In the genomic region with DNA sequence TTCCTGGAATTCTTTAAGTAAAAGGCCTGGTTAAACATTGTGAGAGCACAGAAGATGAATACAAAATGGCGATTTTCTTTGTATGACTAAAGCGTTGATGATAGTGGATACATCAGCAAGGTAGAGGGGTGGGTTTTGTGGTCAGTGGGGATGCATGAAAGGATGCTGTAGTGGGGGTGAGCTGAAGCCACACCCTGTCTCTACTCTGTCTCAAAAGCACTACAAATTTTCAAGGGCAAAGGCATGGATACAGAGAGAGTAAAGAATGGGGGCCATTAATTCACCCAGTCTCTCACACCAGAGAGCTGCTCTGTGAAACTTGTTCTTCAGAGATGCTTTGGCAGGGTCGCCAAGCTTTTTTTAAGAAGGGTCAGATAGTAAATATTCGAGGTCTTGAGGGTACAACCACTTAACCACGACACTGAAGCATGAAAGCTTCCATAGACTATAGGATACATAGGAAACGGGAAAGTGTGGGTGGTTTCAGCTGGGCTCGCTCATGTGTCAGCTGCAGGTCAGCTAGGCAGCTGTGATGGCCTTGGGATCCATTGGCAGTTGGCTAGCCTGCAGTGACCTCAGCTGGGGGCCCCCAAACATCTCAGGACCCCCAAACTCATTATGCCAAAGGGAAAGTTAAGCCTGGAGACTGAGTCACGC, we compare ENCODE assay signal across 17 cellular contexts. TPM values are rescaled to one million over a fixed set of nuclear protein-coding genes. Genes with fewer than 3 reads are reported as not detected.
DNase-seq lines count a peak whose midpoint lies in the region; ATAC-seq, FAIRE-seq and TF ChIP-seq lines count a peak whose summit lies in the region.
"Had no signal": no experiment of that assay in that cellular context is flagged by ENCODE, and none has a peak within 500 bp of the region (broad histone marks: within the 10 kb centered on the region; RNA-seq: fewer than 3 reads in every experiment).

No MANE protein-coding gene starts in this region.

- H3K36me3 ChIP-seq in keratinocyte (ENCODE audit: control insufficient read depth in 2 of 2, extremely low read depth in 1 of 2, insufficient read depth in 2 of 2, low read length in 2 of 2): peaks cover 19 to 38% of the 10 kb centered on the region in 2 experiments

- peaks cover 45% of the 10 kb centered on the region for H3K36me3 Mint-ChIP-seq in activated naive CD8-positive, alpha-beta T cell treated with anti-CD3 and anti-CD28 coated beads, Interleukin-2, amount 10 ng/mL, durations not matched to agents 7 days and 5 days
- H3K36me3 Mint-ChIP-seq in stimulated activated naive B cell treated with anti-CD40 and anti-IgM and Interleukin-4, amounts not matched to agents 10 μg/mL and 1 μg/mL and 100 μg/mL, for 72 hours: peaks cover 41 to 53% of the 10 kb centered on the region in 2 donors

- dilution Hi-C loops in keratinocyte (cut with MboI; ENCODE audit: extremely low pct_ligation_motif_present, low sequenced_read_pairs): no loop called here

- H3K9ac ChIP-seq in keratinocyte (ENCODE audit: control insufficient read depth, extremely low read depth, insufficient read depth, low read length): peak overlapping the region; percentile 78

- H3K4me1 Mint-ChIP-seq in activated naive CD8-positive, alpha-beta T cell treated with anti-CD3 and anti-CD28 coated beads, Interleukin-2, amount 10 ng/mL, durations not matched to agents 7 days and 5 days: peaks cover 9% of the 10 kb centered on the region
- peaks cover 16 to 24% of the 10 kb centered on the region in 2 donors for H3K4me1 Mint-ChIP-seq in stimulated activated naive B cell treated with anti-CD40 and anti-IgM and Interleukin-4, amounts not matched to agents 10 μg/mL and 1 μg/mL and 100 μg/mL, for 72 hours

- no peaks in the 10 kb centered on the region for H4K20me1 ChIP-seq in keratinocyte (ENCODE audit: control insufficient read depth, extremely low read depth, insufficient read depth, low read length)

- H3K27me3 Mint-ChIP-seq in activated naive CD8-positive, alpha-beta T cell treated with anti-CD3 and anti-CD28 coated beads, Interleukin-2, amount 10 ng/mL, durations not matched to agents 7 days and 5 days: no peaks in the 10 kb centered on the region
- no peaks in the 10 kb centered on the region for H3K27me3 Mint-ChIP-seq in stimulated activated naive B cell treated with anti-CD40 and anti-IgM and Interleukin-4, amounts not matched to agents 10 μg/mL and 1 μg/mL and 100 μg/mL, for 72 hours
- H3K27me3 Mint-ChIP-seq: CD4-positive, alpha-beta T cell had no signal

- DNase-seq in LHCN-M2 (ENCODE audit: low read depth) (peak; percentile 66), keratinocyte (ENCODE audit: low read depth, low spot score) (no peak), NCI-H69 (lab: John Stamatoyannopoulos, UW) (no peak), midbrain (lab: John Stamatoyannopoulos, UW) (no peak), NCI-H774 (lab: John Stamatoyannopoulos, UW) (no peak)
- no peak for DNase-seq in activated naive CD8-positive, alpha-beta T cell treated with anti-CD3 and anti-CD28 coated beads, Interleukin-2, amount 10 ng/mL, durations not matched to agents 7 days and 5 days
- DNase-seq in stimulated activated naive B cell treated with anti-CD40 and anti-IgM and Interleukin-4, amounts not matched to agents 10 μg/mL and 1 μg/mL and 100 μg/mL, for 72 hours: no peak
- DNase-seq: activated CD4-positive, alpha-beta T cell treated with anti-CD3 and anti-CD28 coated beads for 4 hours; activated gamma-delta T cell treated with Interleukin-2 at 50 U/mL for 16 hours; CD4-positive, alpha-beta T cell; H7; NCI-H1417 treated with DMSO at 0.1 percent for 48 hours; NCI-H446 treated with DMSO at 0.1 percent for 48 hours; retina; T-helper 1 cell had no signal

- H3K27ac Mint-ChIP-seq in activated naive CD8-positive, alpha-beta T cell treated with anti-CD3 and anti-CD28 coated beads, Interleukin-2, amount 10 ng/mL, durations not matched to agents 7 days and 5 days: no peak overlapping the region
- peak overlapping the region; percentile 3 for H3K27ac Mint-ChIP-seq in stimulated activated naive B cell treated with anti-CD40 and anti-IgM and Interleukin-4, amounts not matched to agents 10 μg/mL and 1 μg/mL and 100 μg/mL, for 72 hours
- H3K27ac Mint-ChIP-seq: CD4-positive, alpha-beta T cell had no signal

- no peak overlapping the region for H2AFZ ChIP-seq in keratinocyte (ENCODE audit: control insufficient read depth, low read length)

- POLR2A ChIA-PET in activated naive CD8-positive, alpha-beta T cell treated with anti-CD3 and anti-CD28 coated beads, Interleukin-2, amount 10 ng/mL, durations not matched to agents 7 days and 5 days (lab: Charles Lee): interaction anchor here (3.7 kb wide), 1 partner anchor 9 kb away, joined by 17 read pairs; a partner anchor contains a TSS

- no peak overlapping the region for H3K4me3 ChIP-seq in keratinocyte (ENCODE audit: control insufficient read depth in 2 of 3, extremely low read depth in 1 of 3, insufficient read depth in 2 of 3, low read depth in 1 of 3, low read length in 3 of 3)

- H3K9me3 ChIP-seq in keratinocyte (ENCODE audit: control insufficient read depth, low read depth, low read length): no peaks in the 10 kb centered on the region

- peak overlapping the region; percentile 70 for H3K4me2 ChIP-seq in keratinocyte (ENCODE audit: control insufficient read depth, extremely low read depth, insufficient read depth, low read depth, low read length)

- TF ChIP-seq CTCF in keratinocyte (optimal IDR thresholded peaks at IDR 0.05 in 1 of 3, IDR thresholded peaks at IDR 0.05 in 1 of 3, conservative IDR thresholded peaks at IDR 0.05 in 1 of 3; ENCODE audit: extremely low read depth in 1 of 3, insufficient read depth in 2 of 3, low read length in 3 of 3): no peak

- no peaks in the 10 kb centered on the region for H3K79me2 ChIP-seq in keratinocyte (ENCODE audit: control insufficient read depth, insufficient read depth, low read length)

- ATAC-seq in activated naive CD8-positive, alpha-beta T cell treated with anti-CD3 and anti-CD28 coated beads, Interleukin-2, amount 10 ng/mL, durations not matched to agents 7 days and 5 days (ENCODE audit: low read depth): peak; percentile 33
- peak; percentile 72 for ATAC-seq in stimulated activated naive B cell treated with anti-CD40 and anti-IgM and Interleukin-4, amounts not matched to agents 10 μg/mL and 1 μg/mL and 100 μg/mL, for 72 hours (replicated peaks)
- no peak for ATAC-seq in GM18873 (IDR thresholded peaks at IDR 0.05; ENCODE audit: low FRiP score, unreplicated experiment)

- peaks cover 2% of the 10 kb centered on the region for H3K9me3 Mint-ChIP-seq in activated naive CD8-positive, alpha-beta T cell treated with anti-CD3 and anti-CD28 coated beads, Interleukin-2, amount 10 ng/mL, durations not matched to agents 7 days and 5 days
- no peaks in the 10 kb centered on the region for H3K9me3 Mint-ChIP-seq in stimulated activated naive B cell treated with anti-CD40 and anti-IgM and Interleukin-4, amounts not matched to agents 10 μg/mL and 1 μg/mL and 100 μg/mL, for 72 hours
- H3K9me3 Mint-ChIP-seq: CD4-positive, alpha-beta T cell had no signal

- H3K4me1 ChIP-seq in keratinocyte (ENCODE audit: control insufficient read depth, extremely low read depth, insufficient read depth, low read length): peaks cover 28% of the 10 kb centered on the region

- no peaks in the 10 kb centered on the region for H3K27me3 ChIP-seq in keratinocyte (ENCODE audit: control insufficient read depth, extremely low read depth, insufficient read depth, low read length)

- no peak overlapping the region for H3K4me3 Mint-ChIP-seq in activated naive CD8-positive, alpha-beta T cell treated with anti-CD3 and anti-CD28 coated beads, Interleukin-2, amount 10 ng/mL, durations not matched to agents 7 days and 5 days
- H3K4me3 Mint-ChIP-seq in stimulated activated naive B cell treated with anti-CD40 and anti-IgM and Interleukin-4, amounts not matched to agents 10 μg/mL and 1 μg/mL and 100 μg/mL, for 72 hours: no peak overlapping the region
- H3K4me3 Mint-ChIP-seq: CD4-positive, alpha-beta T cell had no signal

- no peak for FAIRE-seq in keratinocyte (lab: Jason Lieb, UNC)
- FAIRE-seq: G401.6 had no signal

- H3K27ac ChIP-seq in keratinocyte (ENCODE audit: control insufficient read depth, insufficient read depth, low read length): peak overlapping the region; percentile 99

- H3K9me1 ChIP-seq in keratinocyte (ENCODE audit: control insufficient read depth, extremely low read depth, insufficient read depth, low read length): no peaks in the 10 kb centered on the region

RNA-seq across cellular contexts. Expression of a gene that starts 8.3 kb away (rescaled TPM):
- 66.3 and 70.2 TPM in 2 replicates for total RNA-seq in LHCN-M2 (2014; rRNA removed)
- 119 TPM for polyA plus RNA-seq in LHCN-M2 (2012)
- 10 to 100 TPM; 53.4 to 57.7 TPM for total RNA-seq in activated naive CD8-positive, alpha-beta T cell treated with anti-CD3 and anti-CD28 coated beads, Interleukin-2, amount 10 ng/mL, durations not matched to agents 7 days and 5 days
- polyA plus RNA-seq in keratinocyte: 66.1 to 118 TPM (median 85.4 TPM) in 3 replicates
- polyA plus RNA-seq in keratinocyte (2011; ENCODE audit: low read depth): 6.0 TPM
- 66.9 and 115 TPM in 2 replicates for polyA plus RNA-seq in keratinocyte (2011; cell fraction: cytosol; rRNA removed)
- polyA plus RNA-seq in keratinocyte (2011; cell fraction: nucleus; rRNA removed): 101 and 119 TPM in 2 replicates
- 37.8 and 43.0 TPM in 2 replicates for polyA plus RNA-seq in keratinocyte (2012; ENCODE audit: low replicate concordance)
- 44.0 to 72.4 TPM (median 56.3 TPM) in 3 replicates for polyA minus RNA-seq in keratinocyte
- polyA minus RNA-seq in keratinocyte (2011; cell fraction: cytosol; rRNA and poly(A)+ RNA removed): 13.2 TPM
- 19.8 and 27.8 TPM in 2 replicates for polyA minus RNA-seq in keratinocyte (2011; cell fraction: nucleus; rRNA and poly(A)+ RNA removed)

RNA-seq across cellular contexts. Expression of a gene that starts 8.8 kb away (rescaled TPM):
- 97.0 and 135 TPM in 2 replicates for total RNA-seq in LHCN-M2 (2014; rRNA removed)
- polyA plus RNA-seq in LHCN-M2 (2012): 107 TPM
- 10 to 100 TPM; 43.6 to 44.7 TPM for total RNA-seq in activated naive CD8-positive, alpha-beta T cell treated with anti-CD3 and anti-CD28 coated beads, Interleukin-2, amount 10 ng/mL, durations not matched to agents 7 days and 5 days
- 42.3 to 124 TPM (median 62.3 TPM) in 3 replicates for polyA plus RNA-seq in keratinocyte
- polyA plus RNA-seq in keratinocyte (2011; ENCODE audit: low read depth): 5.1 TPM
- 63.6 and 95.2 TPM in 2 replicates for polyA plus RNA-seq in keratinocyte (2011; cell fraction: cytosol; rRNA removed)
- 108 and 123 TPM in 2 replicates for polyA plus RNA-seq in keratinocyte (2011; cell fraction: nucleus; rRNA removed)
- polyA plus RNA-seq in keratinocyte (2012; ENCODE audit: low replicate concordance): 31.6 and 43.8 TPM in 2 replicates
- 66.4 to 188 TPM (median 180 TPM) in 3 replicates for polyA minus RNA-seq in keratinocyte
- polyA minus RNA-seq in keratinocyte (2011; cell fraction: cytosol; rRNA and poly(A)+ RNA removed): 72.1 TPM
- 64.9 and 76.6 TPM in 2 replicates for polyA minus RNA-seq in keratinocyte (2011; cell fraction: nucleus; rRNA and poly(A)+ RNA removed)

RNA-seq across cellular contexts. Expression of a gene that starts 21.9 kb away (rescaled TPM):
- 10.6 and 16.2 TPM in 2 replicates for total RNA-seq in LHCN-M2 (2014; rRNA removed)
- polyA plus RNA-seq in LHCN-M2 (2012): 9.0 TPM
- total RNA-seq in activated naive CD8-positive, alpha-beta T cell treated with anti-CD3 and anti-CD28 coated beads, Interleukin-2, amount 10 ng/mL, durations not matched to agents 7 days and 5 days: 10 to 100 TPM; 10.5 to 11.1 TPM
- polyA plus RNA-seq in keratinocyte: 14.4 to 22.4 TPM (median 17.2 TPM) in 3 replicates
- polyA plus RNA-seq in keratinocyte (2011; ENCODE audit: low read depth): 1.2 TPM
- polyA plus RNA-seq in keratinocyte (2011; cell fraction: cytosol; rRNA removed): 18.8 and 22.5 TPM in 2 replicates
- 10.4 and 12.3 TPM in 2 replicates for polyA plus RNA-seq in keratinocyte (2011; cell fraction: nucleus; rRNA removed)
- polyA plus RNA-seq in keratinocyte (2012; ENCODE audit: low replicate concordance): 6.5 and 11.1 TPM in 2 replicates
- 10.0 to 15.7 TPM (median 14.8 TPM) in 3 replicates for polyA minus RNA-seq in keratinocyte
- 9.8 TPM for polyA minus RNA-seq in keratinocyte (2011; cell fraction: cytosol; rRNA and poly(A)+ RNA removed)
- 1.7 and 5.0 TPM in 2 replicates for polyA minus RNA-seq in keratinocyte (2011; cell fraction: nucleus; rRNA and poly(A)+ RNA removed)

RNA-seq across cellular contexts. Expression of a gene that starts 37.4 kb away (rescaled TPM):
- total RNA-seq in LHCN-M2 (2014; rRNA removed): 39.5 and 41.4 TPM in 2 replicates
- 23.7 TPM for polyA plus RNA-seq in LHCN-M2 (2012)
- total RNA-seq in activated naive CD8-positive, alpha-beta T cell treated with anti-CD3 and anti-CD28 coated beads, Interleukin-2, amount 10 ng/mL, durations not matched to agents 7 days and 5 days: 10 to 100 TPM; 31.5 to 34.3 TPM
- polyA plus RNA-seq in keratinocyte: 15.4 to 23.1 TPM (median 18.3 TPM) in 3 replicates
- 9.6 TPM for polyA plus RNA-seq in keratinocyte (2011; ENCODE audit: low read depth)
- polyA plus RNA-seq in keratinocyte (2011; cell fraction: cytosol; rRNA removed): 11.3 and 20.9 TPM in 2 replicates
- polyA plus RNA-seq in keratinocyte (2011; cell fraction: nucleus; rRNA removed): 49.7 and 61.6 TPM in 2 replicates
- 21.5 and 23.1 TPM in 2 replicates for polyA plus RNA-seq in keratinocyte (2012; ENCODE audit: low replicate concordance)
- 24.2 to 34.2 TPM (median 26.2 TPM) in 3 replicates for polyA minus RNA-seq in keratinocyte
- polyA minus RNA-seq in keratinocyte (2011; cell fraction: cytosol; rRNA and poly(A)+ RNA removed): 28.8 TPM
- polyA minus RNA-seq in keratinocyte (2011; cell fraction: nucleus; rRNA and poly(A)+ RNA removed): 19.0 and 25.4 TPM in 2 replicates

RNA-seq across cellular contexts. Expression of a gene that starts 37.6 kb away (rescaled TPM):
- 205 and 231 TPM in 2 replicates for total RNA-seq in LHCN-M2 (2014; rRNA removed)
- 168 TPM for polyA plus RNA-seq in LHCN-M2 (2012)
- total RNA-seq in activated naive CD8-positive, alpha-beta T cell treated with anti-CD3 and anti-CD28 coated beads, Interleukin-2, amount 10 ng/mL, durations not matched to agents 7 days and 5 days: 100 to 1,000 TPM; 168 to 181 TPM
- polyA plus RNA-seq in keratinocyte: 187 to 236 TPM (median 212 TPM) in 3 replicates
- 68.5 TPM for polyA plus RNA-seq in keratinocyte (2011; ENCODE audit: low read depth)
- polyA plus RNA-seq in keratinocyte (2011; cell fraction: cytosol; rRNA removed): 181 and 206 TPM in 2 replicates
- polyA plus RNA-seq in keratinocyte (2011; cell fraction: nucleus; rRNA removed): 290 and 325 TPM in 2 replicates
- 108 and 136 TPM in 2 replicates for polyA plus RNA-seq in keratinocyte (2012; ENCODE audit: low replicate concordance)
- 210 to 358 TPM (median 329 TPM) in 3 replicates for polyA minus RNA-seq in keratinocyte
- 307 TPM for polyA minus RNA-seq in keratinocyte (2011; cell fraction: cytosol; rRNA and poly(A)+ RNA removed)
- 185 and 265 TPM in 2 replicates for polyA minus RNA-seq in keratinocyte (2011; cell fraction: nucleus; rRNA and poly(A)+ RNA removed)
